In genomic region chrX:15738686-15739016, GRCh38 we compare ENCODE assay signal across 8 cellular contexts. TPM values are rescaled to one million over a fixed set of nuclear protein-coding genes. Genes with fewer than 3 reads are reported as not detected.
A peak's percentile ranks its signal among the peaks of the same experiment; 100 is the strongest.
DNase-seq lines count a peak whose midpoint lies in the region; ATAC-seq and TF ChIP-seq lines count a peak whose summit lies in the region.

No MANE protein-coding gene starts in this region.

- peaks cover 4% of the 10 kb centered on the region for H3K27me3 Mint-ChIP-seq in brain

- H3K36me3 ChIP-seq in mesenchymal stem cell (ENCODE audit: control insufficient read depth in 1 of 2, insufficient read depth in 2 of 2, low read depth in 1 of 2, low read length in 2 of 2) (peaks cover 0 to 4% of the 10 kb centered on the region in 2 experiments), aorta (ENCODE audit: control insufficient read depth in 1 of 2, insufficient read depth in 2 of 2, low read length in 1 of 2) (no peaks in the 10 kb centered on the region)

- H3K36me3 Mint-ChIP-seq in brain: peaks cover 28% of the 10 kb centered on the region

- H3K9me3 ChIP-seq in mesenchymal stem cell (ENCODE audit: control insufficient read depth, low read length): no peaks in the 10 kb centered on the region
- H3K9me3 ChIP-seq in aorta (ENCODE audit: control insufficient read depth, low read length): no peaks in the 10 kb centered on the region

- H2AK5ac ChIP-seq in mesenchymal stem cell (ENCODE audit: low read length, severe bottlenecking): no peak overlapping the region

- H3K79me1 ChIP-seq in mesenchymal stem cell (replicated peaks; ENCODE audit: low read length, poor library complexity, severe bottlenecking): no peaks in the 10 kb centered on the region

- no peak for TF ChIP-seq CTCF in brain (conservative IDR thresholded peaks at IDR 0.05)

- no peaks in the 10 kb centered on the region for H3K4me1 ChIP-seq in mesenchymal stem cell (ENCODE audit: control insufficient read depth, insufficient read depth, low read depth, low read length)
- no peaks in the 10 kb centered on the region for H3K4me1 ChIP-seq in aorta (ENCODE audit: control insufficient read depth in 1 of 2, insufficient read depth in 2 of 2, low read length in 2 of 2)

- H3K9ac ChIP-seq in mesenchymal stem cell (ENCODE audit: low read length): no peak overlapping the region

- no peak overlapping the region for H2BK15ac ChIP-seq in mesenchymal stem cell (ENCODE audit: low read depth, poor library complexity, severe bottlenecking)

- no peak overlapping the region for H4K8ac ChIP-seq in mesenchymal stem cell (ENCODE audit: low read length)

- H2AFZ ChIP-seq in mesenchymal stem cell (ENCODE audit: low read depth, low read length): no peak overlapping the region

- H2BK12ac ChIP-seq in mesenchymal stem cell (ENCODE audit: low read length in 2 of 2): no peak overlapping the region

- H3K14ac ChIP-seq in mesenchymal stem cell (ENCODE audit: low read length in 2 of 2): no peak overlapping the region

- no peak overlapping the region for H3K4ac ChIP-seq in mesenchymal stem cell (ENCODE audit: low read depth in 1 of 2, low read length in 2 of 2)

- peak overlapping the region; percentile 87 for H3K4me2 ChIP-seq in mesenchymal stem cell (ENCODE audit: low read length, poor library complexity, severe bottlenecking)

- H3K27ac ChIP-seq in mesenchymal stem cell (ENCODE audit: low read length, poor library complexity, severe bottlenecking) (no peak overlapping the region), aorta (ENCODE audit: low read depth in 1 of 2, low read length in 2 of 2) (peak overlapping the region in 1 of 2 donors; percentile 32)

- H2BK120ac ChIP-seq in mesenchymal stem cell (ENCODE audit: low read depth, low read length): no peak overlapping the region

- H3K4me3 Mint-ChIP-seq in brain: peak overlapping the region; percentile 70 to 91 (median 82)

- H3K27ac Mint-ChIP-seq in brain: peak overlapping the region in 1 of 5 experiments; percentile 82

- 61% methylated on average over 6 of the region's 6 CpGs for WGBS in mesenchymal stem cell
- WGBS in aorta, 2 donors: 1 to 22% methylated on average over 6 of the region's 6 CpGs

- H4K91ac ChIP-seq in mesenchymal stem cell (ENCODE audit: low read length): no peak overlapping the region

- no peaks in the 10 kb centered on the region for H3K27me3 ChIP-seq in mesenchymal stem cell (ENCODE audit: control insufficient read depth in 1 of 2, insufficient read depth in 1 of 2, low read length in 2 of 2)
- H3K27me3 ChIP-seq in aorta (ENCODE audit: control insufficient read depth in 1 of 2, insufficient read depth in 2 of 2, low read length in 1 of 2): no peaks in the 10 kb centered on the region

- intact Hi-C loops in aorta (cut with DNase I): no loop called here

- DNase-seq in stimulated activated CD4-positive, alpha-beta T cell treated with anti-CD3 and anti-CD28 coated beads, Interleukin-15, amount 100 ng/mL, for 24 hours: peak; percentile 25
- DNase-seq in stimulated activated CD4-positive, alpha-beta T cell treated with anti-CD3 and anti-CD28 coated beads, Interleukin-2, amount 100 ng/mL, for 48 hours: no peak
- DNase-seq in mesenchymal stem cell (no peak), aorta (no peak), kidney glomerular epithelial cell (lab: John Stamatoyannopoulos, UW) (no peak), foreskin melanocyte (no peak)

- ATAC-seq in aorta (ENCODE audit: low FRiP score) (peak; percentile 23), HG03095 (IDR thresholded peaks at IDR 0.05; ENCODE audit: unreplicated experiment) (no peak)

- peak overlapping the region in 1 of 2 experiments; percentile 58 for H3K4me3 ChIP-seq in mesenchymal stem cell (ENCODE audit: insufficient read depth in 1 of 2, low read depth in 1 of 2, low read length in 2 of 2)
- peak overlapping the region; percentile 4 to 63 for H3K4me3 ChIP-seq in aorta (ENCODE audit: low read length in 2 of 2)

- peaks cover 38% of the 10 kb centered on the region for H3K4me1 Mint-ChIP-seq in brain

- no peaks in the 10 kb centered on the region for H3K9me3 Mint-ChIP-seq in brain

- no peak overlapping the region for H3K18ac ChIP-seq in mesenchymal stem cell (ENCODE audit: low read depth in 1 of 2, low read length in 2 of 2)

- H3K23ac ChIP-seq in mesenchymal stem cell (ENCODE audit: low read length in 2 of 2): no peak overlapping the region

- H2BK5ac ChIP-seq in mesenchymal stem cell (ENCODE audit: low read depth, low read length, poor library complexity, severe bottlenecking): no peak overlapping the region

RNA-seq across cellular contexts. Expression of gene CA5B, which starts 0.6 kb away (rescaled TPM):
- polyA plus RNA-seq in brain (ENCODE audit: insufficient read depth, low read depth, low replicate concordance) (3.0 TPM), aorta (1 to 10 TPM; 3.0 to 8.6 TPM)
- 13.2 TPM for polyA plus RNA-seq in mesenchymal stem cell (2013, experiment 1 of 2)
- polyA plus RNA-seq in mesenchymal stem cell (2013, experiment 2 of 2): 12.4 TPM
- 10 to 100 TPM; 30.8 to 46.4 TPM for total RNA-seq in aorta

RNA-seq across cellular contexts. Expression of gene ZRSR2, which starts 51.6 kb away (rescaled TPM):
- polyA plus RNA-seq in brain (ENCODE audit: insufficient read depth, low read depth, low replicate concordance) (9.7 TPM), aorta (10 to 100 TPM; 38.7 to 98.8 TPM)
- polyA plus RNA-seq in mesenchymal stem cell (2013, experiment 1 of 2): 13.3 TPM
- polyA plus RNA-seq in mesenchymal stem cell (2013, experiment 2 of 2): 11.8 TPM
- 10 to 100 TPM; 13.4 to 18.9 TPM for total RNA-seq in aorta
